Comparison of ENCODE assay signal across 8 cellular contexts in the genomic region with DNA sequence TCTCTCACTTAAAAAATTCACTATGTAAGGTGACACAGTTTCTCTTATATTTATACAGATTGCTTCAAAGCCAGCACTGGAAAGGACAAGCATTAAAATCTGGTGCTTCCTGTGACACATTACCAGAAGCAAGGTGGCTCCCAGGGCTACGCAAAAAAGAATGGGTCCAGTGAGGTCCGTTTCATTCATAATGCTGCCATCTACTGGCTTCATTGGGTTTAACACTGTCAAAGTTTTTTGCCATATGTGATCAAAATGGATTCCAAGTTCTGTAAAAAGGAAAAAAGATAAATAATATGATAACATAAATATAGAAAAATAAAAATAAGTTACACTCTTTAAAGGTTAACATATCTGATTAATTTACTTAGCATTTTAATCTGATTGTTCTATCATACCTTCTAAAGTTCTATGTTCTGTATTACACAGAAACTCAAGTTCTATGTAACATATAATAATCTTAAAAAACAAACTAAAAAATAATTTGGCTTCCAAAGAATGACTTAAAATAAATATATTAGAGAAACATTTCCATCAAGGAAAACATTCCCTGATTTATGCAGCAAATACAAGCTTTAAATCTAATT. TPM values are rescaled to one million over a fixed set of nuclear protein-coding genes. Genes with fewer than 3 reads are reported as not detected.
A peak's percentile ranks its signal among the peaks of the same experiment; 100 is the strongest.
DNase-seq lines count a peak whose midpoint lies in the region; ATAC-seq and TF ChIP-seq lines count a peak whose summit lies in the region.

No MANE protein-coding gene starts in this region.

- H3K4me3 ChIP-seq in NT2/D1 (ENCODE audit: insufficient read length, low read depth), result no peak overlapping the region
- H3K4me3 ChIP-seq in psoas muscle, result no peak overlapping the region
- no peak overlapping the region for H3K4me3 ChIP-seq in lower leg skin (ENCODE audit: low read depth, poor library complexity, severe bottlenecking)

- peak; percentile 72 for TF ChIP-seq CTCF in GM10266 (IDR thresholded peaks at IDR 0.05; ENCODE audit: control insufficient read depth, insufficient read depth, low read depth, missing control alignments)
- peak; percentile 72 for TF ChIP-seq CTCF in psoas muscle (IDR thresholded peaks at IDR 0.05)
- no peak for TF ChIP-seq CTCF in lower leg skin (IDR thresholded peaks at IDR 0.05)

- no peak for TF ChIP-seq POLR2A in lower leg skin (IDR thresholded peaks at IDR 0.05)

- H3K36me3 ChIP-seq in NT2/D1 (ENCODE audit: insufficient read depth, insufficient read length, low read length), result no peaks in the 10 kb centered on the region
- peaks cover 0 to 45% of the 10 kb centered on the region in 2 donors for H3K36me3 ChIP-seq in psoas muscle (ENCODE audit: insufficient read depth in 1 of 2, low read depth in 1 of 2)

- peak; percentile 98 for ATAC-seq in GM21515 (IDR thresholded peaks at IDR 0.05; ENCODE audit: unreplicated experiment)
- ATAC-seq in HG03575 (IDR thresholded peaks at IDR 0.05; ENCODE audit: extremely low read depth, insufficient number of reproducible peaks, low FRiP score, unreplicated experiment), result peak; percentile 93
- peak; percentile 68 to 91 (median 84) for ATAC-seq in psoas muscle

- 1 to 7% (median 2%) methylated on average over 2 of the region's 2 CpGs for WGBS in psoas muscle, 3 donors
- WGBS in lower leg skin, 2 donors, result 2 to 3% methylated on average over 2 of the region's 2 CpGs

- H3K27me3 ChIP-seq in NT2/D1 (ENCODE audit: insufficient read depth, insufficient read length) (no peaks in the 10 kb centered on the region), psoas muscle (ENCODE audit: insufficient read depth in 3 of 3, low read length in 2 of 3) (no peaks in the 10 kb centered on the region)

- intact Hi-C loops in head of caudate nucleus (cut with DNase I) (no loop called here), psoas muscle (cut with DNase I) (loop anchor here in 1 of 2 donors (10.0 kb wide), 1 partner anchor 1495 kb away; no protein-coding TSS in a partner anchor), lower leg skin (cut with DNase I; ENCODE audit: low total_unique reads) (no loop called here)

- DNase-seq in GM10266 (ENCODE audit: extremely low spot score) (peak; percentile 43), NT2/D1 (ENCODE audit: low read depth, low spot score) (peak; percentile 30), head of caudate nucleus (peak in 30 of 42 donors; percentile 11 to 76 (median 38)), psoas muscle (no peak), lower leg skin (ENCODE audit: low spot score in 2 of 2) (no peak)
- DNase-seq in activated gamma-delta T cell treated with anti-CD3 and anti-CD28 coated beads, Interleukin-2, amount 50 U/mL, for 16 hours (ENCODE audit: low read depth), result peak; percentile 0

- H3K9me3 ChIP-seq in NT2/D1 (ENCODE audit: insufficient read depth, low read length), result no peaks in the 10 kb centered on the region
- no peaks in the 10 kb centered on the region for H3K9me3 ChIP-seq in psoas muscle

- H3K9ac ChIP-seq in NT2/D1 (ENCODE audit: insufficient read length, low read depth), result no peak overlapping the region

- no peak overlapping the region for H3K27ac ChIP-seq in psoas muscle

- no peaks in the 10 kb centered on the region for H3K4me1 ChIP-seq in NT2/D1 (ENCODE audit: insufficient read depth, insufficient read length)
- H3K4me1 ChIP-seq in psoas muscle, result no peaks in the 10 kb centered on the region

RNA-seq across cellular contexts. Expression of gene YIPF7, which starts 22.1 kb away (rescaled TPM):
- total RNA-seq in psoas muscle (10 to 100 TPM in 3 of 4 donors, 1 to 10 TPM in 1; 3.2 to 27.9 (median 18.6) TPM), lower leg skin (under 1 TPM in 1 of 4 donors, not detected in 3; 0.29 TPM)
- polyA plus RNA-seq in psoas muscle, result 1 to 10 TPM; 3.2 to 8.2 (median 5.0) TPM

RNA-seq across cellular contexts. Expression of gene GUF1, which starts 48.8 kb away (rescaled TPM):
- total RNA-seq in psoas muscle (10 to 100 TPM; 24.0 to 39.8 (median 32.4) TPM), lower leg skin (10 to 100 TPM; 13.4 to 19.8 (median 17.4) TPM)
- polyA plus RNA-seq in psoas muscle, result 10 to 100 TPM; 17.6 to 25.8 (median 18.3) TPM

Comparison
In these comparisons a context has a peak if more than half of its experiments do, and no peak if none do; other contexts are left out.
1. DNase-seq: peak in GM10266 (single experiment), NT2/D1 (single experiment), activated gamma-delta T cell treated with anti-CD3 and anti-CD28 coated beads, Interleukin-2, amount 50 U/mL, for 16 hours (single experiment) and head of caudate nucleus (30 of 42); none in psoas muscle (0 of 2) and lower leg skin (0 of 2).
2. CTCF ChIP-seq: peak in GM10266 (single experiment) and psoas muscle (single experiment); none in lower leg skin (0 of 3).
3. Peak in every context shown above with its lines, with median percentiles within 50 percentile points of each other: ATAC-seq.